1 cellular context compared by ENCODE assay signal in the genomic region with DNA sequence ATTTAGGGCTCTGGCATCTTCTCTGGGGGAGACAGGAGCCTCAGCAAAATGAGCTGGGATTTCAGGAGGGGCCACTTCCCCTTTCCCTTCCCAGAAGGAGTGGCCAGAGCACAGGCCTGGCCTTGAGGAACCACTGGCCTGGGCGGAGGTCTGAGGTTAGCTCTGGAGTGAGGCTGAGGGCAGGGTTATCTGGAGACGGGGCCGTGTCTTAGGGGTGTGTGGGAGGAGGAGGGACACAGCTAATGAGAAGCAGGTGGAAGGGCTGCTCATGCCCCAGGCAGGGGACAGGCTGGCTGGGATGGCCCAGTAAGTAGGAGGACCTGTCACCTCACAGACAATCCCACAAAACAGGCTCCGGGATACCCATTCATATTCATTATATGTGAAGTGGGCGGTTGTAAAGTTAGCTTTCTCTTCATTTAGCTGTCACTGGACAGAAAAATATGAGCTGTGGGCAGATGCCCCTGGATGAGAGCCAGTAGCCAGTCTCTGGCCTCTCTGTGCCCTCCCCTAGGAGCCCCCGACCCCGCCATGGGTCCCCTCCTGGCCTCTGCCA.
TF ChIP-seq lines count a peak whose summit lies in the region.

No MANE protein-coding gene starts in this region.

TF ChIP-seq in K562, 482 proteins besides CTCF, POLR2A, EP300 and RAD21 (continued from another document):
- no peak for TF ChIP-seq ZNF778 (CRISPR knock-in tag; IDR thresholded peaks at IDR 0.05)
- no peak for TF ChIP-seq NFIC (IDR thresholded peaks at IDR 0.05)
- TF ChIP-seq CHD4 (IDR thresholded peaks at IDR 0.05; ENCODE audit: insufficient read depth, insufficient replicate concordance, low read depth, low read length, poor library complexity, severe bottlenecking) = no peak
- TF ChIP-seq NCOA1 (IDR thresholded peaks at IDR 0.05; ENCODE audit: low read depth) = no peak
- TF ChIP-seq, protein P1, sequence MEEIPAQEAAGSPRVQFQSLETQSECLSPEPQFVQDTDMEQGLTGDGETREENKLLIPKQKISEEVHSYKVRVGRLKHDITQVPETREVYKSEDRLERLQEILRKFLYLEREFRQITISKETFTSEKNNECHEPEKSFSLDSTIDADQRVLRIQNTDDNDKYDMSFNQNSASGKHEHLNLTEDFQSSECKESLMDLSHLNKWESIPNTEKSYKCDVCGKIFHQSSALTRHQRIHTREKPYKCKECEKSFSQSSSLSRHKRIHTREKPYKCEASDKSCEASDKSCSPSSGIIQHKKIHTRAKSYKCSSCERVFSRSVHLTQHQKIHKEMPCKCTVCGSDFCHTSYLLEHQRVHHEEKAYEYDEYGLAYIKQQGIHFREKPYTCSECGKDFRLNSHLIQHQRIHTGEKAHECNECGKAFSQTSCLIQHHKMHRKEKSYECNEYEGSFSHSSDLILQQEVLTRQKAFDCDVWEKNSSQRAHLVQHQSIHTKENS (CRISPR knock-in tag; IDR thresholded peaks at IDR 0.05) = no peak
- TF ChIP-seq MYBL2 (IDR thresholded peaks at IDR 0.05; ENCODE audit: low read depth) = no peak
- no peak for TF ChIP-seq MYBL2 (CRISPR knock-in tag; IDR thresholded peaks at IDR 0.05; ENCODE audit: borderline replicate concordance)
- TF ChIP-seq MTA2 (IDR thresholded peaks at IDR 0.05; ENCODE audit: low read depth) = no peak
- no peak for TF ChIP-seq ZNF584 (CRISPR knock-in tag; IDR thresholded peaks at IDR 0.05; ENCODE audit: low read depth)
- TF ChIP-seq, protein P2, sequence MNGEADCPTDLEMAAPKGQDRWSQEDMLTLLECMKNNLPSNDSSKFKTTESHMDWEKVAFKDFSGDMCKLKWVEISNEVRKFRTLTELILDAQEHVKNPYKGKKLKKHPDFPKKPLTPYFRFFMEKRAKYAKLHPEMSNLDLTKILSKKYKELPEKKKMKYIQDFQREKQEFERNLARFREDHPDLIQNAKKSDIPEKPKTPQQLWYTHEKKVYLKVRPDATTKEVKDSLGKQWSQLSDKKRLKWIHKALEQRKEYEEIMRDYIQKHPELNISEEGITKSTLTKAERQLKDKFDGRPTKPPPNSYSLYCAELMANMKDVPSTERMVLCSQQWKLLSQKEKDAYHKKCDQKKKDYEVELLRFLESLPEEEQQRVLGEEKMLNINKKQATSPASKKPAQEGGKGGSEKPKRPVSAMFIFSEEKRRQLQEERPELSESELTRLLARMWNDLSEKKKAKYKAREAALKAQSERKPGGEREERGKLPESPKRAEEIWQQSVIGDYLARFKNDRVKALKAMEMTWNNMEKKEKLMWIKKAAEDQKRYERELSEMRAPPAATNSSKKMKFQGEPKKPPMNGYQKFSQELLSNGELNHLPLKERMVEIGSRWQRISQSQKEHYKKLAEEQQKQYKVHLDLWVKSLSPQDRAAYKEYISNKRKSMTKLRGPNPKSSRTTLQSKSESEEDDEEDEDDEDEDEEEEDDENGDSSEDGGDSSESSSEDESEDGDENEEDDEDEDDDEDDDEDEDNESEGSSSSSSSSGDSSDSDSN (IDR thresholded peaks at IDR 0.05; ENCODE audit: borderline replicate concordance in 1 of 2, low read depth in 2 of 2, low read length in 2 of 2) = peak in 1 of 2 experiments; percentile 63; a peak in 2 of 4 replicates
- no peak for TF ChIP-seq HMG20A (CRISPR knock-in tag; conservative IDR thresholded peaks at IDR 0.05)
- TF ChIP-seq SIN3A (IDR thresholded peaks at IDR 0.05; ENCODE audit: borderline replicate concordance in 2 of 2, control insufficient read depth in 1 of 2, low read depth in 2 of 2, low read length in 2 of 2) = no peak
- TF ChIP-seq ZNF445 (CRISPR knock-in tag; IDR thresholded peaks at IDR 0.05; ENCODE audit: low read depth) = no peak
TF ChIP-seq in K562: peak in this region for 32.
